8 cellular contexts compared by ENCODE assay signal in genomic region chr18:54357660-54358494, GRCh38. TPM values are rescaled to one million over a fixed set of nuclear protein-coding genes. Genes with fewer than 3 reads are reported as not detected.
DNase-seq lines count a peak whose midpoint lies in the region; TF ChIP-seq lines count a peak whose summit lies in the region.

Gene C18orf54, plus strand, starts transcription at chr18:54357906. Its CDS starts 2,667 bp downstream, at chr18:54360573.
Gene STARD6, minus strand, starts transcription at chr18:54357858. Its CDS starts 3,285 bp downstream, at chr18:54354573.

- no peaks in the 10 kb centered on the region for H3K27me3 ChIP-seq in SJSA1 (replicated peaks)
- no peaks in the 10 kb centered on the region for H3K27me3 ChIP-seq in osteoblast (ENCODE audit: insufficient read depth, low read length)
- no peaks in the 10 kb centered on the region for H3K27me3 ChIP-seq in thymus (ENCODE audit: control insufficient read depth, insufficient read depth)

- peak within 1 kb of the TSS; percentile 97 for H3K4me2 ChIP-seq in osteoblast (ENCODE audit: insufficient read depth, low read length)

- H3K4me1 ChIP-seq in SJSA1 (replicated peaks) (0 out of 2 replicates have a peak, but pooled peaks cover 4% of the 10 kb centered on the region), osteoblast (ENCODE audit: insufficient read depth, low read length) (peaks cover 3% of the 10 kb centered on the region), thymus (ENCODE audit: control insufficient read depth, insufficient read depth, low read length) (peaks cover 7% of the 10 kb centered on the region)

- H3K27me3 Mint-ChIP-seq in HFFc6 (ENCODE audit: insufficient read depth): peaks cover 2% of the 10 kb centered on the region; the same call in 1 of the 2 replicates
- peaks cover 9% of the 10 kb centered on the region for H3K27me3 Mint-ChIP-seq in activated naive CD4-positive, alpha-beta T cell treated with anti-CD3 and anti-CD28 coated beads, Interleukin-2, amount 10 ng/mL, durations not matched to agents 7 days and 5 days
- peaks cover 7% of the 10 kb centered on the region for H3K27me3 Mint-ChIP-seq in glutamatergic neuron (ENCODE audit: unreplicated experiment)

- peaks cover 19% of the 10 kb centered on the region for H3K79me2 ChIP-seq in osteoblast (ENCODE audit: insufficient read depth, low read length)

- H3K27ac ChIP-seq in SJSA1 (peak within 1 kb of the TSS; percentile 84), osteoblast (ENCODE audit: low read depth, low read length) (peak within 1 kb of the TSS; percentile 65), thymus (ENCODE audit: low read depth) (peak within 1 kb of the TSS; percentile 83)

- under 1% methylated on average over 62 of the region's 62 CpGs for WGBS in thymus

- peak within 1 kb of the TSS; percentile 96 for H3K4me3 Mint-ChIP-seq in HFFc6
- peak within 1 kb of the TSS; percentile 99 for H3K4me3 Mint-ChIP-seq in activated naive CD4-positive, alpha-beta T cell treated with anti-CD3 and anti-CD28 coated beads, Interleukin-2, amount 10 ng/mL, durations not matched to agents 7 days and 5 days
- H3K4me3 Mint-ChIP-seq in glutamatergic neuron (ENCODE audit: unreplicated experiment): peak within 1 kb of the TSS; percentile 100

- peak within 1 kb of the TSS; percentile 99 for H2AFZ ChIP-seq in osteoblast (ENCODE audit: low read length)

- POLR2A ChIA-PET in GM10248 (lab: Yijun Ruan, JAX): interaction anchor here (0.8 to 1.0 kb wide), 2 partner anchors 88 to 881 kb away, joined by 3 read pairs; partner anchors contain the start of gene POLI

- CTCF ChIA-PET in GM10248 (lab: Yijun Ruan, JAX): interaction anchor here (0.6 to 2.1 kb wide), 30 partner anchors 8 to 238 kb away, joined by 3 to 13 read pairs (median 3); no protein-coding TSS in a partner anchor
- CTCF ChIA-PET in activated naive CD4-positive, alpha-beta T cell treated with anti-CD3 and anti-CD28 coated beads, Interleukin-2, amount 10 ng/mL, durations not matched to agents 7 days and 5 days (lab: Charles Lee): interaction anchor here (0.8 to 5.1 kb wide), 13 partner anchors 8 to 450 kb away, joined by 3 to 24 read pairs (median 4); partner anchors contain the start of genes MBD2 and POLI

- H3K4me1 Mint-ChIP-seq in HFFc6 (ENCODE audit: low read depth) (peaks cover 25% of the 10 kb centered on the region), glutamatergic neuron (ENCODE audit: low read depth, unreplicated experiment) (peaks cover 9% of the 10 kb centered on the region)
- H3K4me1 Mint-ChIP-seq in activated naive CD4-positive, alpha-beta T cell treated with anti-CD3 and anti-CD28 coated beads, Interleukin-2, amount 10 ng/mL, durations not matched to agents 7 days and 5 days: peaks cover 31% of the 10 kb centered on the region

- H3K9me3 ChIP-seq in SJSA1 (replicated peaks) (no peaks in the 10 kb centered on the region), osteoblast (ENCODE audit: low read depth, low read length) (no peaks in the 10 kb centered on the region), thymus (ENCODE audit: control insufficient read depth) (no peaks in the 10 kb centered on the region)

- H3K27ac Mint-ChIP-seq in HFFc6 (peak within 1 kb of the TSS; percentile 93), glutamatergic neuron (ENCODE audit: unreplicated experiment) (peak within 1 kb of the TSS; percentile 95)
- H3K27ac Mint-ChIP-seq in activated naive CD4-positive, alpha-beta T cell treated with anti-CD3 and anti-CD28 coated beads, Interleukin-2, amount 10 ng/mL, durations not matched to agents 7 days and 5 days: peak within 1 kb of the TSS; percentile 97

- no peaks in the 10 kb centered on the region for H4K20me1 ChIP-seq in osteoblast (ENCODE audit: insufficient read depth, low read length)

- DNase-seq in GM10248 (ENCODE audit: extremely low spot score) (peak; percentile 97), HFFc6 (peak; percentile 83), MV-4-11 (lab: John Stamatoyannopoulos, UW) (peak; percentile 88), SJSA1 (ENCODE audit: low read depth in 1 of 2, low spot score in 2 of 2) (peak; percentile 88 to 94), glutamatergic neuron (peak; percentile 95), osteoblast (ENCODE audit: insufficient read length, low spot score, missing footprints) (peak; percentile 97)
- peak; percentile 93 for DNase-seq in activated naive CD4-positive, alpha-beta T cell treated with anti-CD3 and anti-CD28 coated beads, Interleukin-2, amount 10 ng/mL, durations not matched to agents 7 days and 5 days

- H3K36me3 ChIP-seq in SJSA1: peaks cover 20% of the 10 kb centered on the region
- H3K36me3 ChIP-seq in osteoblast (ENCODE audit: insufficient read depth, low read length): peaks cover 6% of the 10 kb centered on the region
- H3K36me3 ChIP-seq in thymus (ENCODE audit: control insufficient read depth, insufficient read depth): no peaks in the 10 kb centered on the region

- H3K36me3 Mint-ChIP-seq in HFFc6 (ENCODE audit: low read depth) (peaks cover 9% of the 10 kb centered on the region), glutamatergic neuron (ENCODE audit: unreplicated experiment) (no peaks in the 10 kb centered on the region)
- peaks cover 17% of the 10 kb centered on the region for H3K36me3 Mint-ChIP-seq in activated naive CD4-positive, alpha-beta T cell treated with anti-CD3 and anti-CD28 coated beads, Interleukin-2, amount 10 ng/mL, durations not matched to agents 7 days and 5 days

- H3K4me3 ChIP-seq in SJSA1 (peak within 1 kb of the TSS; percentile 63), osteoblast (ENCODE audit: insufficient read depth, low read length) (peak within 1 kb of the TSS; percentile 95), thymus (ENCODE audit: low read length) (peak within 1 kb of the TSS; percentile 78)

- TF ChIP-seq CTCF in GM10248 (IDR thresholded peaks at IDR 0.05; ENCODE audit: control extremely low read depth, extremely low read depth, low read depth, missing control alignments): peak; percentile 61
- peak; percentile 71 for TF ChIP-seq CTCF in HFFc6 (IDR thresholded peaks at IDR 0.05)
- peak; percentile 62 for TF ChIP-seq CTCF in glutamatergic neuron (IDR thresholded peaks at IDR 0.05; ENCODE audit: partially characterized antibody, unreplicated experiment)
- TF ChIP-seq CTCF in osteoblast (IDR thresholded peaks at IDR 0.05; ENCODE audit: extremely low read depth, low read depth, low read length): peak; percentile 38

- no peaks in the 10 kb centered on the region for H3K9me3 Mint-ChIP-seq in HFFc6
- H3K9me3 Mint-ChIP-seq in activated naive CD4-positive, alpha-beta T cell treated with anti-CD3 and anti-CD28 coated beads, Interleukin-2, amount 10 ng/mL, durations not matched to agents 7 days and 5 days: no peaks in the 10 kb centered on the region
- peaks cover 14% of the 10 kb centered on the region for H3K9me3 Mint-ChIP-seq in glutamatergic neuron (ENCODE audit: unreplicated experiment)

RNA-seq across cellular contexts. Expression of gene C18orf54, which starts in this region (rescaled TPM):
- total RNA-seq in HFFc6 (2021; fragmentation: NEBNext Ultra II Directional; extraction: Animal tissue kit (Norgen Biotek cat#: 25700)): 1 to 10 TPM; 4.4 to 9.2 (median 7.8) TPM
- 5.3 and 10.2 TPM in 2 replicates for total RNA-seq in SJSA1 (2014; rRNA removed; shearing (Covaris generic))
- total RNA-seq in glutamatergic neuron (ENCODE audit: unreplicated experiment): 20.0 TPM
- total RNA-seq in osteoblast: 1.8 TPM in 2 replicates
- 2.1 TPM for polyA plus RNA-seq in thymus

RNA-seq across cellular contexts. Expression of gene STARD6, which starts in this region (rescaled TPM):
- under 1 TPM in 4 of 6 experiments, not detected in 2; 0.24 to 0.41 (median 0.33) TPM for total RNA-seq in HFFc6 (2021; fragmentation: NEBNext Ultra II Directional; extraction: Animal tissue kit (Norgen Biotek cat#: 25700))
- total RNA-seq in SJSA1 (2014; rRNA removed; shearing (Covaris generic)): 1.2 TPM in 1 of 2 replicates, not detected in the other
- not detected for total RNA-seq in glutamatergic neuron (ENCODE audit: unreplicated experiment)
- not detected in 2 replicates for total RNA-seq in osteoblast
- polyA plus RNA-seq in thymus: 0.21 TPM

Comparison
In these comparisons a context has a peak if more than half of its experiments do, and no peak if none do; other contexts are left out.
1. Peak in every context shown above with its lines: DNase-seq, H3K4me3 ChIP-seq and H3K27ac ChIP-seq.